Comparison of ENCODE assay signal across 38 cellular contexts in the genomic region with DNA sequence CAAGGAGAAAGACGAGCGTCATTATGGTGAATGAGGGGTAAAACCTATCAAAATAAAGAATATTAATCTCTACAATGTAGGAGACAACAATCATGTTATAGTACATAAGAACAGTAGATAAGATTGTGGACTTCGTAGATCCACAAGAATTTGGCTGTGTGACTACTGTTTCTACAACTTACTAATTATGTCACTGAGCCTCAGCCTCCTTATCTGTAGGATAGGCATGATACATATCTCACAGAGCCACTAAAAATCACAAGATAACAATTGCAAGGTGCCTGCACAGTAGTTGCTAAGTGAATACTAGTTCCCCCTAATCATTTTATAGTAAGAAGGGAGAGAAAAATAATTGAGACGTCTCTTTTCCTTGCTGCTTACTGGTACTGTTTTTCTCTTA.
"Had no signal": no experiment of that assay in that cellular context is flagged by ENCODE, and none has a peak within 500 bp of the region (broad histone marks: within the 10 kb centered on the region; RNA-seq: fewer than 3 reads in every experiment).

No MANE protein-coding gene starts in this region.

- H3K4me1 Mint-ChIP-seq: activated naive CD4-positive, alpha-beta T cell treated with anti-CD3 and anti-CD28 coated beads, Interleukin-2, amount 10 ng/mL, durations not matched to agents 7 days and 5 days; activated naive CD8-positive, alpha-beta T cell treated with anti-CD3 and anti-CD28 coated beads for 36 hours; activated naive CD8-positive, alpha-beta T cell treated with anti-CD3 and anti-CD28 coated beads, Interleukin-2, amount 50 U/mL, for 24 hours; activated T-helper 17 cell treated with anti-CD3 and anti-CD28 coated beads, Interleukin-2, amount 50 U/mL, for 72 hours had no signal

- H3K4me1 ChIP-seq: adrenal gland, body of pancreas, breast epithelium had no signal

- H3K27me3 ChIP-seq: adrenal gland, ascending aorta, body of pancreas, brain microvascular endothelial cell, breast epithelium, cardiac muscle cell had no signal

- H3K4me3 Mint-ChIP-seq: activated naive CD4-positive, alpha-beta T cell treated with anti-CD3 and anti-CD28 coated beads for 36 hours; activated naive CD4-positive, alpha-beta T cell treated with anti-CD3 and anti-CD28 coated beads, Interleukin-2, amount 10 ng/mL, durations not matched to agents 7 days and 5 days; activated naive CD4-positive, alpha-beta T cell treated with anti-CD3 and anti-CD28 coated beads, Interleukin-2, amount 50 U/mL, for 24 hours; activated naive CD8-positive, alpha-beta T cell; activated naive CD8-positive, alpha-beta T cell treated with anti-CD3 and anti-CD28 coated beads for 36 hours; activated naive CD8-positive, alpha-beta T cell treated with anti-CD3 and anti-CD28 coated beads, Interleukin-2, amount 10 ng/mL, durations not matched to agents 7 days and 5 days; activated naive CD8-positive, alpha-beta T cell treated with anti-CD3 and anti-CD28 coated beads, Interleukin-2, amount 50 U/mL, for 24 hours; activated T-cell treated with anti-CD3 and anti-CD28 coated beads, Interleukin-2, amount 50 U/mL, for 24 hours; activated T-cell treated with anti-CD3 and anti-CD28 coated beads, Interleukin-2, amount 50 U/mL, for 4 hours; activated T-cell treated with anti-CD3 and anti-CD28 coated beads, Interleukin-2, amount 50 U/mL, for 72 hours; activated T-helper 1 cell treated with anti-CD3 and anti-CD28 coated beads, Interleukin-12 subunit alpha, Interleukin-12 subunit beta, Interleukin-2, Interleukin-4 antibody, amounts not matched to agents 30 ng/mL and 10 ng/mL and 1 ng/mL, durations not matched to agents 14 hours and 24 hours and 36 hours; activated T-helper 17 cell treated with anti-CD3 and anti-CD28 coated beads, Interleukin-2, amount 50 U/mL, for 72 hours; brain; central memory CD8-positive, alpha-beta T cell had no signal

- H3K4me3 ChIP-seq: adrenal gland, ascending aorta, body of pancreas, breast epithelium, cardiac muscle cell had no signal

- H3K36me3 ChIP-seq: adrenal gland, brain microvascular endothelial cell, breast epithelium, cardiac muscle cell had no signal

- DNase-seq: activated effector memory CD4-positive, alpha-beta T cell treated with anti-CD3 and anti-CD28 coated beads, Interleukin-2, amount 50 U/mL, for 16 hours; activated effector memory CD4-positive, alpha-beta T cell treated with Interleukin-2 at 50 U/mL for 16 hours; activated gamma-delta T cell; activated gamma-delta T cell treated with Interleukin-2 at 50 U/mL for 16 hours; activated naive CD4-positive, alpha-beta T cell; activated naive CD4-positive, alpha-beta T cell treated with anti-CD3 and anti-CD28 coated beads for 36 hours; activated naive CD4-positive, alpha-beta T cell treated with anti-CD3 and anti-CD28 coated beads, Interleukin-2, amount 10 ng/mL, durations not matched to agents 7 days and 5 days; activated naive CD4-positive, alpha-beta T cell treated with anti-CD3 and anti-CD28 coated beads, Interleukin-2, amount 50 U/mL, for 16 hours; activated naive CD4-positive, alpha-beta T cell treated with Interleukin-2 at 50 U/mL for 16 hours; activated naive CD8-positive, alpha-beta T cell treated with anti-CD3 and anti-CD28 coated beads for 36 hours; activated naive CD8-positive, alpha-beta T cell treated with anti-CD3 and anti-CD28 coated beads, Interleukin-2, amount 10 ng/mL, durations not matched to agents 7 days and 5 days; activated naive CD8-positive, alpha-beta T cell treated with anti-CD3 and anti-CD28 coated beads, Interleukin-2, amount 50 U/mL, for 24 hours; activated T-cell treated with anti-CD3 and anti-CD28 coated beads, Interleukin-2, amount 50 U/mL, for 1 hour; activated T-cell treated with anti-CD3 and anti-CD28 coated beads, Interleukin-2, amount 50 U/mL, for 24 hours; activated T-cell treated with anti-CD3 and anti-CD28 coated beads, Interleukin-2, amount 50 U/mL, for 4 hours; activated T-cell treated with anti-CD3 and anti-CD28 coated beads, Interleukin-2, amount 50 U/mL, for 48 hours; activated T-cell treated with anti-CD3 and anti-CD28 coated beads, Interleukin-2, amount 50 U/mL, for 72 hours; adrenal gland; amniotic stem cell; amygdala; anterior cingulate cortex; aorta; body of pancreas; brain microvascular endothelial cell; caudate nucleus; central memory CD4-positive, alpha-beta T cell; cerebellar nuclear complex had no signal

- ATAC-seq: activated naive CD4-positive, alpha-beta T cell treated with anti-CD3 and anti-CD28 coated beads, Interleukin-2, amount 50 U/mL, for 72 hours; activated naive CD8-positive, alpha-beta T cell treated with anti-CD3 and anti-CD28 coated beads, Interleukin-2, amount 50 U/mL, for 24 hours; activated T-cell treated with anti-CD3 and anti-CD28 coated beads, Interleukin-2, amount 50 U/mL, for 4 hours; activated T-cell treated with anti-CD3 and anti-CD28 coated beads, Interleukin-2, amount 50 U/mL, for 72 hours; activated T-helper 17 cell treated with anti-CD3 and anti-CD28 coated beads, Interleukin-2, amount 50 U/mL, for 72 hours; body of pancreas had no signal

- H3K27ac ChIP-seq: adrenal gland, ascending aorta, body of pancreas, brain microvascular endothelial cell, breast epithelium, cardiac muscle cell had no signal

- H3K27ac Mint-ChIP-seq: activated naive CD4-positive, alpha-beta T cell treated with anti-CD3 and anti-CD28 coated beads, Interleukin-2, amount 50 U/mL, for 24 hours; activated naive CD8-positive, alpha-beta T cell; activated naive CD8-positive, alpha-beta T cell treated with anti-CD3 and anti-CD28 coated beads for 36 hours; activated naive CD8-positive, alpha-beta T cell treated with anti-CD3 and anti-CD28 coated beads, Interleukin-2, amount 10 ng/mL, durations not matched to agents 7 days and 5 days; activated naive CD8-positive, alpha-beta T cell treated with anti-CD3 and anti-CD28 coated beads, Interleukin-2, amount 50 U/mL, for 24 hours; activated T-cell treated with anti-CD3 and anti-CD28 coated beads, Interleukin-2, amount 50 U/mL, for 24 hours; activated T-cell treated with anti-CD3 and anti-CD28 coated beads, Interleukin-2, amount 50 U/mL, for 72 hours; activated T-helper 1 cell treated with anti-CD3 and anti-CD28 coated beads, Interleukin-12 subunit alpha, Interleukin-12 subunit beta, Interleukin-2, Interleukin-4 antibody, amounts not matched to agents 30 ng/mL and 10 ng/mL and 1 ng/mL, durations not matched to agents 14 hours and 24 hours and 36 hours; activated T-helper 17 cell treated with anti-CD3 and anti-CD28 coated beads, Interleukin-2, amount 50 U/mL, for 72 hours; activated T-helper 2 cell treated with anti-CD3 and anti-CD28 coated beads, Interferon-gamma antibody, Interleukin-2, Interleukin-4, amounts not matched to agents 10 μg/mL and 5 μg/mL and 100 μg/mL, durations not matched to agents 14 hours and 24 hours and 36 hours had no signal

- H3K9me3 ChIP-seq: adrenal gland, ascending aorta, body of pancreas, breast epithelium had no signal

- H3K9me3 Mint-ChIP-seq: activated naive CD4-positive, alpha-beta T cell treated with anti-CD3 and anti-CD28 coated beads for 36 hours; activated naive CD4-positive, alpha-beta T cell treated with anti-CD3 and anti-CD28 coated beads, Interleukin-2, amount 10 ng/mL, durations not matched to agents 7 days and 5 days; activated naive CD4-positive, alpha-beta T cell treated with anti-CD3 and anti-CD28 coated beads, Interleukin-2, amount 50 U/mL, for 24 hours; activated naive CD4-positive, alpha-beta T cell treated with anti-CD3 and anti-CD28 coated beads, Interleukin-2, amount 50 U/mL, for 72 hours; activated naive CD8-positive, alpha-beta T cell treated with anti-CD3 and anti-CD28 coated beads for 36 hours; activated naive CD8-positive, alpha-beta T cell treated with anti-CD3 and anti-CD28 coated beads, Interleukin-2, amount 10 ng/mL, durations not matched to agents 7 days and 5 days; activated naive CD8-positive, alpha-beta T cell treated with anti-CD3 and anti-CD28 coated beads, Interleukin-2, amount 50 U/mL, for 24 hours; activated T-cell treated with anti-CD3 and anti-CD28 coated beads, Interleukin-2, amount 50 U/mL, for 24 hours; activated T-cell treated with anti-CD3 and anti-CD28 coated beads, Interleukin-2, amount 50 U/mL, for 4 hours; activated T-cell treated with anti-CD3 and anti-CD28 coated beads, Interleukin-2, amount 50 U/mL, for 72 hours; activated T-helper 1 cell treated with anti-CD3 and anti-CD28 coated beads, Interleukin-12 subunit alpha, Interleukin-12 subunit beta, Interleukin-2, Interleukin-4 antibody, amounts not matched to agents 30 ng/mL and 10 ng/mL and 1 ng/mL, durations not matched to agents 14 hours and 24 hours and 36 hours; activated T-helper 17 cell treated with anti-CD3 and anti-CD28 coated beads, Interleukin-2, amount 50 U/mL, for 72 hours; activated T-helper 2 cell treated with anti-CD3 and anti-CD28 coated beads, Interferon-gamma antibody, Interleukin-2, Interleukin-4, amounts not matched to agents 10 μg/mL and 5 μg/mL and 100 μg/mL, durations not matched to agents 14 hours and 24 hours and 36 hours; central memory CD8-positive, alpha-beta T cell had no signal

- H3K27me3 Mint-ChIP-seq: activated naive CD4-positive, alpha-beta T cell treated with anti-CD3 and anti-CD28 coated beads, Interleukin-2, amount 10 ng/mL, durations not matched to agents 7 days and 5 days; activated naive CD4-positive, alpha-beta T cell treated with anti-CD3 and anti-CD28 coated beads, Interleukin-2, amount 50 U/mL, for 24 hours; activated naive CD8-positive, alpha-beta T cell; activated naive CD8-positive, alpha-beta T cell treated with anti-CD3 and anti-CD28 coated beads for 36 hours; activated naive CD8-positive, alpha-beta T cell treated with anti-CD3 and anti-CD28 coated beads, Interleukin-2, amount 10 ng/mL, durations not matched to agents 7 days and 5 days; activated naive CD8-positive, alpha-beta T cell treated with anti-CD3 and anti-CD28 coated beads, Interleukin-2, amount 50 U/mL, for 24 hours; activated T-cell treated with anti-CD3 and anti-CD28 coated beads, Interleukin-2, amount 50 U/mL, for 24 hours; activated T-helper 17 cell treated with anti-CD3 and anti-CD28 coated beads, Interleukin-2, amount 50 U/mL, for 72 hours; brain; central memory CD8-positive, alpha-beta T cell had no signal
